In the genomic region with DNA sequence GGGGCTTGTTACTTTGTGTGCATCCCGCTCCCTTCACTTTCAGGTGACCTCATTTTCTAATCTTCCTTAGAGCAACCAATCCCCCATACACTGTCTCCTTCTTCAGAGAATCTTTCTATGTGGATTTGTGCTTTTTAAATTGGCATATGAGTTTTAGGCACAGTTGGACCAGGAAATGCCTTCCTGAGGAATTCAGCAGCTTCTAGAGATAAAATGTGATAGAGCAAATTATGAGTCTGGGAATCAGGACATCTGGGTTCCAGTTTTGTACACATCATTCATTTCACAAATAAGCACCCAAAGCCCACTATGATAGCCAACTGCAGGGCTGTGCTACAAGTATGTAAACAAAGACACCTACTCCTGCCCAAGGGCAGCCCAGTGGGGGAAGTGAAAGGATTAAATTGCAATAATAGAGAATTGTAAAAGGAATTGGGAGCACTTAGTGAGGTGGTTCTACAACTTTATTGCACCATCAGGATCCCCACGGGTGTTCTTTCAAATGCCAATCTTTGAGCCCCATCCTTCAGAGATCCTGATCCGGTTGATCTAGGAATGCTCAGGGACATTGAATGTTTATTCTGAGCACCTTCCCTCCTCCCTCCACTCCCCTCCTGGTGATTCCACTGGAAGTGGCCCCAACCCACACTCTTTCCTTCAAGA, we compare ENCODE assay signal across 9 cellular contexts. TPM values are rescaled to one million over a fixed set of nuclear protein-coding genes. Genes with fewer than 3 reads are reported as not detected.
DNase-seq lines count a peak whose midpoint lies in the region; ATAC-seq, FAIRE-seq and TF ChIP-seq lines count a peak whose summit lies in the region.
"Had no signal": no experiment of that assay in that cellular context is flagged by ENCODE, and none has a peak within 500 bp of the region (broad histone marks: within the 10 kb centered on the region; RNA-seq: fewer than 3 reads in every experiment).

No MANE protein-coding gene starts in this region.

- no peak overlapping the region for H2AFZ ChIP-seq in osteoblast (ENCODE audit: low read length)

- peak; percentile 78 for DNase-seq in ELF-1 (ENCODE audit: low read depth, low spot score)
- DNase-seq in MV-4-11 (lab: John Stamatoyannopoulos, UW): peak; percentile 33
- peak; percentile 68 for DNase-seq in cerebellar cortex (ENCODE audit: low spot score)
- no peak for DNase-seq in osteoblast (ENCODE audit: insufficient read length, low spot score, missing footprints)
- no peak for DNase-seq in H54 (ENCODE audit: insufficient read length, low spot score)

- H3K36me3 ChIP-seq in osteoblast (ENCODE audit: insufficient read depth, low read length): no peaks in the 10 kb centered on the region
- H3K36me3 ChIP-seq: ascending aorta had no signal

- H4K20me1 ChIP-seq in osteoblast (ENCODE audit: insufficient read depth, low read length): peaks cover 12% of the 10 kb centered on the region

- H3K4me1 ChIP-seq in osteoblast (ENCODE audit: insufficient read depth, low read length): peaks cover 39% of the 10 kb centered on the region

- H3K9me3 ChIP-seq in osteoblast (ENCODE audit: low read depth, low read length): no peaks in the 10 kb centered on the region
- H3K9me3 ChIP-seq: ascending aorta had no signal

- peaks cover 9% of the 10 kb centered on the region for H3K79me2 ChIP-seq in osteoblast (ENCODE audit: insufficient read depth, low read length)

- TF ChIP-seq POLR2A in H54 (IDR thresholded peaks at IDR 0.05; ENCODE audit: low read depth, low read length): no peak

- peak overlapping the region; percentile 86 for H3K27ac ChIP-seq in osteoblast (ENCODE audit: low read depth, low read length)
- H3K27ac ChIP-seq: ascending aorta, SK-N-MC had no signal

- peak overlapping the region; percentile 20 for H3K4me3 ChIP-seq in osteoblast (ENCODE audit: insufficient read depth, low read length)
- H3K4me3 ChIP-seq: ascending aorta, SK-N-MC had no signal

- peak overlapping the region; percentile 51 for H3K4me2 ChIP-seq in osteoblast (ENCODE audit: insufficient read depth, low read length)

- H3K27me3 ChIP-seq in osteoblast (ENCODE audit: insufficient read depth, low read length): no peaks in the 10 kb centered on the region
- H3K27me3 ChIP-seq: ascending aorta had no signal

- FAIRE-seq in H54 (lab: Jason Lieb, UNC): no peak

- TF ChIP-seq CTCF in osteoblast (IDR thresholded peaks at IDR 0.05; ENCODE audit: extremely low read depth, low read depth, low read length): no peak

- no peak for ATAC-seq in HG02642 (IDR thresholded peaks at IDR 0.05; ENCODE audit: poor library complexity, unreplicated experiment)
- no peak for ATAC-seq in HG03280 (IDR thresholded peaks at IDR 0.05; ENCODE audit: unreplicated experiment)

RNA-seq across cellular contexts. Expression of gene KCMF1, which starts 11.3 kb away (rescaled TPM):
- 68.7 and 74.2 TPM in 2 replicates for total RNA-seq in osteoblast

RNA-seq across cellular contexts. Expression of gene TMSB10, which starts 54.2 kb away (rescaled TPM):
- total RNA-seq in osteoblast: 3,633 and 4,065 TPM in 2 replicates

Comparison
In these comparisons a context has a peak if more than half of its experiments do, and no peak if none do; other contexts are left out.
1. DNase-seq: peak in ELF-1 (single experiment), MV-4-11 (single experiment) and cerebellar cortex (single experiment); none in osteoblast (single experiment) and H54 (single experiment).